In the genomic region with DNA sequence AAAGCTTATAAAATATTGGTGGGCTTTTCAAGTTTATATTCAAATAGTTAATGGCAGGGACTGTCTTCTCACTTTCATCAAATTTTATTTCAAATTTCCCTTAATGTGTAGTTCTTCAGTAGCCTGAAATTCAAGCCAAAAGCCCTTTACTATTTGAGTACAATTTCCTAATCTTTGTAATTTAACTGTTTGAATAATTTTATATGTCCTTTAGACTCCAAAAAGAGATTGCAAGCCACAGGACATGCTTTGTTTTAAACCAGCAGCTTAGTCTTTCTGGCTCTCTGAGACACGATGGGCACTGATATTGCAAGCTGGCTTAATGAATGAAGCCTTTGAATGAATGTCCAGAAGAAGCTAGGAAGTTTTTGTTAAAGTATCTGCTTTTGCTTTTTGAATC, we compare ENCODE assay signal across 23 cellular contexts.
"Had no signal": no experiment of that assay in that cellular context is flagged by ENCODE, and none has a peak within 500 bp of the region (broad histone marks: within the 10 kb centered on the region; RNA-seq: fewer than 3 reads in every experiment).

No MANE protein-coding gene starts in this region.

- ATAC-seq: activated naive CD4-positive, alpha-beta T cell treated with anti-CD3 and anti-CD28 coated beads, Interleukin-2, amount 50 U/mL, for 72 hours; sciatic nerve; stimulated activated effector memory CD8-positive, alpha-beta T cell treated with anti-CD3 and anti-CD28 coated beads, Interleukin-12 subunit alpha, Interleukin-12 subunit beta, amount 100 ng/mL, for 72 hours had no signal

- H3K9me3 Mint-ChIP-seq: mesothelial cell of epicardium, nephron, type B pancreatic cell had no signal

- H3K4me1 Mint-ChIP-seq: nephron; stimulated activated effector memory CD8-positive, alpha-beta T cell treated with anti-CD3 and anti-CD28 coated beads, Interleukin-12 subunit alpha, Interleukin-12 subunit beta, amount 100 ng/mL, for 72 hours had no signal

- H3K27ac Mint-ChIP-seq: activated naive CD4-positive, alpha-beta T cell treated with anti-CD3 and anti-CD28 coated beads, Interleukin-2, amount 50 U/mL, for 72 hours; activated T-helper 1 cell treated with anti-CD3 and anti-CD28 coated beads, Interleukin-12 subunit alpha, Interleukin-12 subunit beta, Interleukin-2, Interleukin-4 antibody, amounts not matched to agents 30 ng/mL and 10 ng/mL and 1 ng/mL, durations not matched to agents 14 hours and 24 hours and 36 hours; mesothelial cell of epicardium; nephron; stimulated activated effector memory CD8-positive, alpha-beta T cell treated with anti-CD3 and anti-CD28 coated beads, Interleukin-12 subunit alpha, Interleukin-12 subunit beta, amount 100 ng/mL, for 72 hours; type B pancreatic cell had no signal

- H3K36me3 ChIP-seq: adrenal gland, breast epithelium, stomach had no signal

- DNase-seq: activated CD4-positive, alpha-beta T cell treated with anti-CD3 and anti-CD28 coated beads, Interleukin-2, amount 50 U/mL, for 48 hours; activated gamma-delta T cell treated with Interleukin-2 at 50 U/mL for 16 hours; activated T-cell treated with anti-CD3 and anti-CD28 coated beads for 4 hours; adrenal gland; erythroblast; foreskin melanocyte; head of caudate nucleus; stimulated activated CD4-positive, alpha-beta T cell treated with anti-CD3 and anti-CD28 coated beads, Interleukin-4, amount 100 ng/mL, for 24 hours; stomach; T-helper 2 cell had no signal

- H3K36me3 Mint-ChIP-seq: mesothelial cell of epicardium; stimulated activated effector memory CD8-positive, alpha-beta T cell treated with anti-CD3 and anti-CD28 coated beads, Interleukin-12 subunit alpha, Interleukin-12 subunit beta, amount 100 ng/mL, for 72 hours; type B pancreatic cell had no signal

- H3K4me3 ChIP-seq: adrenal gland, breast epithelium, coronary artery, lung, stomach had no signal

- H3K27me3 Mint-ChIP-seq: type B pancreatic cell had no signal

- H3K27ac ChIP-seq: adrenal gland, breast epithelium, coronary artery, stomach had no signal

- H3K4me3 Mint-ChIP-seq: activated T-helper 1 cell treated with anti-CD3 and anti-CD28 coated beads, Interleukin-12 subunit alpha, Interleukin-12 subunit beta, Interleukin-2, Interleukin-4 antibody, amounts not matched to agents 30 ng/mL and 10 ng/mL and 1 ng/mL, durations not matched to agents 14 hours and 24 hours and 36 hours; mesothelial cell of epicardium; nephron; stimulated activated effector memory CD8-positive, alpha-beta T cell treated with anti-CD3 and anti-CD28 coated beads, Interleukin-12 subunit alpha, Interleukin-12 subunit beta, amount 100 ng/mL, for 72 hours; type B pancreatic cell had no signal

- H3K4me1 ChIP-seq: adrenal gland, breast epithelium had no signal

- H3K27me3 ChIP-seq: adrenal gland, breast epithelium, stomach had no signal

- H3K9me3 ChIP-seq: adrenal gland, breast epithelium, stomach had no signal

- FAIRE-seq: astrocyte, endometrium, keratinocyte had no signal
